Comparison of ENCODE assay signal across 18 cellular contexts in genomic region chr5:122937914-122938313, GRCh38.
DNase-seq lines count a peak whose midpoint lies in the region; ATAC-seq, FAIRE-seq and TF ChIP-seq lines count a peak whose summit lies in the region.
"Had no signal": no experiment of that assay in that cellular context is flagged by ENCODE, and none has a peak within 500 bp of the region (broad histone marks: within the 10 kb centered on the region; RNA-seq: fewer than 3 reads in every experiment).

No MANE protein-coding gene starts in this region.

- TF ChIP-seq POLR2A in testis (IDR thresholded peaks at IDR 0.05) = no peak

- ATAC-seq in esophagus mucosa = peak; percentile 62
- ATAC-seq: activated CD4-positive, alpha-beta T cell treated with anti-CD3 and anti-CD28 coated beads for 36 hours had no signal

- intact Hi-C loops in testis (cut with DNase I; ENCODE audit: low total_unique reads) (no loop called here), kidney (cut with DNase I) (no loop called here)

- no peak for TF ChIP-seq CTCF in testis (IDR thresholded peaks at IDR 0.05)
- TF ChIP-seq CTCF in kidney (IDR thresholded peaks at IDR 0.05; ENCODE audit: borderline replicate concordance, extremely low read depth, insufficient read depth) = no peak

- FAIRE-seq in kidney (lab: Jason Lieb, UNC) = no peak
- FAIRE-seq: GM18507, GM19239 had no signal

- no peaks in the 10 kb centered on the region for H3K36me3 ChIP-seq in testis (ENCODE audit: low read depth, missing control alignments)
- H3K36me3 ChIP-seq in kidney (ENCODE audit: control insufficient read depth in 1 of 2, insufficient read depth in 2 of 2, low read length in 2 of 2) = no peaks in the 10 kb centered on the region

- DNase-seq in NCI-H69 (lab: John Stamatoyannopoulos, UW) (peak; percentile 90), lung microvascular endothelial cell (ENCODE audit: low read depth in 2 of 2) (peak; percentile 41 to 43), testis (peak; percentile 59), superior temporal gyrus (ENCODE audit: extremely low spot score) (no peak), kidney (no peak), CD1c-positive myeloid dendritic cell (ENCODE audit: extremely low spot score) (no peak)
- DNase-seq in stimulated activated naive CD4-positive, alpha-beta T cell (lab: John Stamatoyannopoulos, UW) = no peak
- DNase-seq: activated CD4-positive, alpha-beta T cell treated with anti-CD3 and anti-CD28 coated beads for 36 hours; activated gamma-delta T cell treated with Interleukin-2 at 50 U/mL for 16 hours; Calu3; erythroblast; MV-4-11; NCI-H526 treated with DMSO at 0.1 percent for 48 hours; T-helper 9 cell had no signal

- H3K9ac ChIP-seq in kidney (ENCODE audit: low read length in 2 of 2) = peak overlapping the region in 1 of 2 donors; percentile 30

- H3K4me1 ChIP-seq in testis = peaks cover 4% of the 10 kb centered on the region
- H3K4me1 ChIP-seq in kidney (ENCODE audit: control insufficient read depth in 1 of 2, insufficient read depth in 1 of 2, low read depth in 1 of 2, low read length in 2 of 2) = peaks cover 5 to 10% of the 10 kb centered on the region in 2 donors

- H3K9me3 ChIP-seq in testis = no peaks in the 10 kb centered on the region
- no peaks in the 10 kb centered on the region for H3K9me3 ChIP-seq in kidney (ENCODE audit: control insufficient read depth in 1 of 2, low read length in 2 of 2)

- 26 to 42% methylated on average over 4 of the region's 4 CpGs for WGBS in testis, 2 donors

- H3K4me3 ChIP-seq in testis = no peak overlapping the region
- no peak overlapping the region for H3K4me3 ChIP-seq in kidney (ENCODE audit: low read length in 2 of 2)
- H3K4me3 ChIP-seq: coronary artery had no signal

- peak overlapping the region; percentile 0 to 49 for H3K27ac ChIP-seq in testis
- no peak overlapping the region for H3K27ac ChIP-seq in kidney (ENCODE audit: low read depth in 2 of 2, low read length in 2 of 2)

- H3K27me3 ChIP-seq in testis = no peaks in the 10 kb centered on the region

Comparison
In these comparisons a context has a peak if more than half of its experiments do, and no peak if none do; other contexts are left out.
1. DNase-seq: peak in NCI-H69 (single experiment), lung microvascular endothelial cell (2 of 2) and testis (single experiment); none in superior temporal gyrus (single experiment), kidney (single experiment), CD1c-positive myeloid dendritic cell (single experiment) and stimulated activated naive CD4-positive, alpha-beta T cell (0 of 6).
2. H3K27ac ChIP-seq: peak in testis (2 of 2); none in kidney (0 of 2).